Comparison of ENCODE assay signal across 8 cellular contexts in the genomic region with DNA sequence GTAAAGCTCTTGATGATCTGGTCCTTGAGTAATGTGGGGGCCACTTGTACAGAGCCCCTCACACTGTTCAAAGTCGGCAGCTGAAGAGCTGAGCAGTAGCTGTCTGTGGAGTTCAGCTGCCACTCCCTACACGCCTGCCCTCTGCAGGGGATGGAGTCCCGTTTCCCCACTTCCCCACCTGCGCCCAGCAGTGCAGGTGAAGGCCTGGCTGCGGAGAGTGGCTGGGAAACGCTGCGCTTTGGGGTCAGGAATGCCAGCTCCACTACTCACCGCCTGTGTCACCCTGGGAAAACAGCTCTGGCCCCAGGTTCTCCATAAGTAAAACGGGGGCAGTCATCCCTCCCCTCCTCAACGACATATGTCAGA. TPM values are rescaled to one million over a fixed set of nuclear protein-coding genes. Genes with fewer than 3 reads are reported as not detected.
DNase-seq lines count a peak whose midpoint lies in the region; ATAC-seq, FAIRE-seq and TF ChIP-seq lines count a peak whose summit lies in the region.
"Not testable (repeated sequence)": the region's sequence is repeated elsewhere in the genome, so short reads cannot be mapped to it uniquely, and the experiment has no call there.

No MANE protein-coding gene starts in this region.

- not testable (repeated sequence) for H4K20me1 ChIP-seq in MM.1S (ENCODE audit: insufficient read depth, low read length)

- H3K36me3 ChIP-seq in MM.1S (replicated peaks; ENCODE audit: insufficient read depth, low read length); ectodermal cell (ENCODE audit: control insufficient read depth, insufficient read depth, low read length); kidney (ENCODE audit: control insufficient read depth in 1 of 2, insufficient read depth in 2 of 2, low read length in 2 of 2); psoas muscle (ENCODE audit: insufficient read depth in 1 of 2, low read depth in 1 of 2): not testable (repeated sequence)

- H3K4me3 ChIP-seq in AG10803 (ENCODE audit: low read length) (peak overlapping the region; percentile 94), MM.1S (ENCODE audit: low read length) (peak overlapping the region; percentile 88), ectodermal cell (ENCODE audit: insufficient read depth, low read depth, low read length) (peak overlapping the region; percentile 67), kidney (ENCODE audit: low read length in 2 of 2) (peak overlapping the region; percentile 70 to 95), psoas muscle (peak overlapping the region; percentile 97)

- CTCF ChIA-PET in activated CD4-positive, alpha-beta T cell treated with anti-CD3 and anti-CD28 coated beads, Interleukin-2, amount 10 ng/mL, durations not matched to agents 7 days and 5 days (lab: Charles Lee), result interaction anchor here (1.3 to 1.6 kb wide), 4 partner anchors 13 to 315 kb away, joined by 3 to 7 read pairs (median 4); no protein-coding TSS in a partner anchor

- ATAC-seq in GM18909 (IDR thresholded peaks at IDR 0.05; ENCODE audit: poor library complexity, unreplicated experiment) (peak; percentile 25), HG02840 (IDR thresholded peaks at IDR 0.05; ENCODE audit: low FRiP score, unreplicated experiment) (peak; percentile 5), psoas muscle (peak; percentile 20 to 62 (median 52))

- 1% methylated on average over 10 of the region's 10 CpGs for WGBS in ectodermal cell, 2 experiments
- WGBS in psoas muscle, 3 donors, result 0 to 1% (median 0%) methylated on average over 10 of the region's 10 CpGs

- POLR2A ChIA-PET in activated CD4-positive, alpha-beta T cell treated with anti-CD3 and anti-CD28 coated beads, Interleukin-2, amount 10 ng/mL, durations not matched to agents 7 days and 5 days (lab: Charles Lee), result not testable (repeated sequence)

- H3K4me3 Mint-ChIP-seq in activated CD4-positive, alpha-beta T cell treated with anti-CD3 and anti-CD28 coated beads, Interleukin-2, amount 10 ng/mL, durations not matched to agents 7 days and 5 days, result peak overlapping the region; percentile 98

- H3K9me2 ChIP-seq in MM.1S (replicated peaks; ENCODE audit: insufficient read depth, low read length), result not testable (repeated sequence)

- not testable (repeated sequence) for DNase-seq in AG10803 (ENCODE audit: low read depth); MM.1S; kidney; psoas muscle
- DNase-seq in activated CD4-positive, alpha-beta T cell treated with anti-CD3 and anti-CD28 coated beads, Interleukin-2, amount 10 ng/mL, durations not matched to agents 7 days and 5 days, result peak; percentile 16

- FAIRE-seq in kidney (lab: Jason Lieb, UNC), result not testable (repeated sequence)

- peaks cover 20% of the 10 kb centered on the region for H3K4me1 Mint-ChIP-seq in activated CD4-positive, alpha-beta T cell treated with anti-CD3 and anti-CD28 coated beads, Interleukin-2, amount 10 ng/mL, durations not matched to agents 7 days and 5 days

- intact Hi-C loops in kidney (cut with DNase I), result not testable (repeated sequence)
- intact Hi-C loops in psoas muscle (cut with DNase I), result loop anchor here in 1 of 2 donors (5.0 kb wide), 2 partner anchors 55 to 235 kb away; a partner anchor contains a TSS

- not testable (repeated sequence) for H3K9me3 ChIP-seq in MM.1S (replicated peaks; ENCODE audit: insufficient read depth, low read length); ectodermal cell (ENCODE audit: control insufficient read depth, low read length); kidney (ENCODE audit: control insufficient read depth in 1 of 2, low read length in 2 of 2); psoas muscle

- H3F3A ChIP-seq in MM.1S (ENCODE audit: insufficient read depth, low read length), result not testable (repeated sequence)

- H3K27me3 Mint-ChIP-seq in activated CD4-positive, alpha-beta T cell treated with anti-CD3 and anti-CD28 coated beads, Interleukin-2, amount 10 ng/mL, durations not matched to agents 7 days and 5 days, result not testable (repeated sequence)

- H3K27ac ChIP-seq in MM.1S (ENCODE audit: low read length); ectodermal cell (ENCODE audit: insufficient read depth, low read depth, low read length, poor library complexity, severe bottlenecking): not testable (repeated sequence)
- H3K27ac ChIP-seq in kidney (ENCODE audit: low read depth in 2 of 2, low read length in 2 of 2), result peak overlapping the region; percentile 9 to 63
- peak overlapping the region; percentile 93 for H3K27ac ChIP-seq in psoas muscle

- H2AFZ ChIP-seq in MM.1S (ENCODE audit: low read length), result peak overlapping the region; percentile 97

- peak overlapping the region; percentile 88 for H3K4me2 ChIP-seq in MM.1S (ENCODE audit: low read depth, low read length)

- H3K27me3 ChIP-seq in MM.1S (replicated peaks; ENCODE audit: insufficient read depth, low read length); ectodermal cell (ENCODE audit: control insufficient read depth, insufficient read depth, low read length, poor library complexity, severe bottlenecking); psoas muscle (ENCODE audit: insufficient read depth in 3 of 3, low read length in 2 of 3): not testable (repeated sequence)

- not testable (repeated sequence) for TF ChIP-seq CTCF in AG10803 (conservative IDR thresholded peaks at IDR 0.05; ENCODE audit: low read length); MM.1S (IDR thresholded peaks at IDR 0.05; ENCODE audit: low read length); kidney (IDR thresholded peaks at IDR 0.05; ENCODE audit: borderline replicate concordance, extremely low read depth, insufficient read depth); psoas muscle (IDR thresholded peaks at IDR 0.05)

- H3K27ac Mint-ChIP-seq in activated CD4-positive, alpha-beta T cell treated with anti-CD3 and anti-CD28 coated beads, Interleukin-2, amount 10 ng/mL, durations not matched to agents 7 days and 5 days, result peak overlapping the region; percentile 97

- H3K79me2 ChIP-seq in MM.1S (ENCODE audit: low read length), result peaks cover 28% of the 10 kb centered on the region

- peaks cover 11% of the 10 kb centered on the region; the same call in 1 of the 2 replicates for H3K4me1 ChIP-seq in MM.1S (ENCODE audit: low read length)
- H3K4me1 ChIP-seq in ectodermal cell (ENCODE audit: control insufficient read depth, insufficient read depth, low read length), result not testable (repeated sequence)
- peaks cover 13 to 16% of the 10 kb centered on the region in 2 donors for H3K4me1 ChIP-seq in kidney (ENCODE audit: control insufficient read depth in 1 of 2, insufficient read depth in 1 of 2, low read depth in 1 of 2, low read length in 2 of 2)
- peaks cover 12% of the 10 kb centered on the region for H3K4me1 ChIP-seq in psoas muscle

- H3K36me3 Mint-ChIP-seq in activated CD4-positive, alpha-beta T cell treated with anti-CD3 and anti-CD28 coated beads, Interleukin-2, amount 10 ng/mL, durations not matched to agents 7 days and 5 days (ENCODE audit: low read depth), result not testable (repeated sequence)

- H3K9me3 Mint-ChIP-seq in activated CD4-positive, alpha-beta T cell treated with anti-CD3 and anti-CD28 coated beads, Interleukin-2, amount 10 ng/mL, durations not matched to agents 7 days and 5 days, result not testable (repeated sequence)

- peak overlapping the region; percentile 87 for H3K9ac ChIP-seq in MM.1S (ENCODE audit: low read length)
- peak overlapping the region; percentile 4 to 91 for H3K9ac ChIP-seq in kidney (ENCODE audit: low read length in 2 of 2)

RNA-seq across cellular contexts. Expression of a gene that starts 0.5 kb away (rescaled TPM):
- total RNA-seq in activated CD4-positive, alpha-beta T cell treated with anti-CD3 and anti-CD28 coated beads, Interleukin-2, amount 10 ng/mL, durations not matched to agents 7 days and 5 days, result 10 to 100 TPM; 34.3 to 35.9 TPM
- polyA plus RNA-seq in ectodermal cell (2013, experiment 1 of 4), result 27.4 TPM
- polyA plus RNA-seq in ectodermal cell (2013, experiment 2 of 4), result 26.5 TPM
- polyA plus RNA-seq in ectodermal cell (2013, experiment 3 of 4), result 25.3 TPM
- 28.1 TPM for polyA plus RNA-seq in ectodermal cell (2013, experiment 4 of 4)
- total RNA-seq in kidney (24.9 TPM), psoas muscle (10 to 100 TPM; 21.9 to 39.0 (median 29.8) TPM)
- polyA plus RNA-seq in kidney (ENCODE audit: insufficient read depth, low read depth, low replicate concordance) (64.9 TPM), psoas muscle (10 to 100 TPM; 23.0 to 29.8 (median 26.0) TPM)
